ENCODE assay signal across 12 cellular contexts in genomic region chr4:150593996-150594395, GRCh38. TPM values are rescaled to one million over a fixed set of nuclear protein-coding genes. Genes with fewer than 3 reads are reported as not detected.
DNase-seq lines count a peak whose midpoint lies in the region; ATAC-seq and TF ChIP-seq lines count a peak whose summit lies in the region.
"Had no signal": no experiment of that assay in that cellular context is flagged by ENCODE, and none has a peak within 500 bp of the region (broad histone marks: within the 10 kb centered on the region; RNA-seq: fewer than 3 reads in every experiment).

No MANE protein-coding gene starts in this region.

- peak overlapping the region; percentile 43 for H3K27ac ChIP-seq in A673 (ENCODE audit: low read depth, low read length, poor library complexity, severe bottlenecking)

- peaks cover 62% of the 10 kb centered on the region for H3K4me1 ChIP-seq in A673 (ENCODE audit: insufficient read depth, low read length, poor library complexity, severe bottlenecking)

- H3K4me3 Mint-ChIP-seq in HFFc6 (no peak overlapping the region), glutamatergic neuron (ENCODE audit: unreplicated experiment) (peak overlapping the region; percentile 38)
- H3K4me3 Mint-ChIP-seq: naive B cell had no signal

- H3K27me3 ChIP-seq in A673 (replicated peaks; ENCODE audit: insufficient read depth, low read depth, low read length, poor library complexity), result no peaks in the 10 kb centered on the region

- H3K27ac Mint-ChIP-seq in HFFc6, result no peak overlapping the region
- H3K27ac Mint-ChIP-seq in glutamatergic neuron (ENCODE audit: unreplicated experiment), result no peak overlapping the region

- H3K27me3 Mint-ChIP-seq in HFFc6 (ENCODE audit: insufficient read depth), result no peaks in the 10 kb centered on the region
- peaks cover 4% of the 10 kb centered on the region for H3K27me3 Mint-ChIP-seq in glutamatergic neuron (ENCODE audit: unreplicated experiment)
- H3K27me3 Mint-ChIP-seq: naive B cell had no signal

- ATAC-seq in GM21717 (IDR thresholded peaks at IDR 0.05; ENCODE audit: unreplicated experiment), result no peak
- no peak for ATAC-seq in GM21381 (IDR thresholded peaks at IDR 0.05; ENCODE audit: unreplicated experiment)

- peak; percentile 90 for DNase-seq in A673 (ENCODE audit: low spot score)
- peak; percentile 7 for DNase-seq in HFFc6
- DNase-seq in SK-N-DZ (ENCODE audit: low spot score), result peak; percentile 2
- no peak for DNase-seq in glutamatergic neuron
- DNase-seq in activated CD4-positive, alpha-beta T cell treated with anti-CD3 and anti-CD28 coated beads, Interleukin-2, amount 50 U/mL, for 4 hours, result no peak
- no peak for DNase-seq in stimulated activated CD4-positive, alpha-beta T cell treated with anti-CD3 and anti-CD28 coated beads, Interleukin-2, amount 100 ng/mL, for 48 hours
- DNase-seq: naive B cell; NCI-H187 treated with DMSO at 0.1 percent for 48 hours; stimulated activated CD4-positive, alpha-beta T cell treated with anti-CD3 and anti-CD28 coated beads, Interleukin-1b, Interleukin-23, amount 100 ng/mL, for 48 hours had no signal

- no peaks in the 10 kb centered on the region for H3K9me3 ChIP-seq in A673 (ENCODE audit: low read depth, low read length, poor library complexity, severe bottlenecking)

- CTCF ChIA-PET in A673 (lab: Charles Lee), result no interaction called here

- H3K4me1 Mint-ChIP-seq in HFFc6 (ENCODE audit: low read depth) (0 out of 2 replicates have a peak, but pooled peaks cover 4% of the 10 kb centered on the region), glutamatergic neuron (ENCODE audit: low read depth, unreplicated experiment) (peaks cover 29% of the 10 kb centered on the region)
- H3K4me1 Mint-ChIP-seq: naive B cell had no signal

- intact Hi-C loops in A673 (cut with micrococcal nuclease; ENCODE audit: unreplicated experiment), result loop anchor here (1.0 to 10.0 kb wide), 2 partner anchors 271 to 296 kb away; no protein-coding TSS in a partner anchor

- H3K36me3 Mint-ChIP-seq in HFFc6 (ENCODE audit: low read depth), result no peaks in the 10 kb centered on the region
- H3K36me3 Mint-ChIP-seq in glutamatergic neuron (ENCODE audit: unreplicated experiment), result no peaks in the 10 kb centered on the region

- peak; percentile 59 for TF ChIP-seq CTCF in A673 (conservative IDR thresholded peaks at IDR 0.05; ENCODE audit: low read depth, low read length)
- TF ChIP-seq CTCF in HFFc6 (IDR thresholded peaks at IDR 0.05), result peak; percentile 64
- no peak for TF ChIP-seq CTCF in glutamatergic neuron (IDR thresholded peaks at IDR 0.05; ENCODE audit: partially characterized antibody, unreplicated experiment)

- POLR2A ChIA-PET in A673 (lab: Charles Lee; ENCODE audit: low non-redundant PET), result no interaction called here

- H3K9me3 Mint-ChIP-seq in HFFc6 (no peaks in the 10 kb centered on the region), glutamatergic neuron (ENCODE audit: unreplicated experiment) (peaks cover 7% of the 10 kb centered on the region)
- H3K9me3 Mint-ChIP-seq: naive B cell had no signal

- no peaks in the 10 kb centered on the region for H3K36me3 ChIP-seq in A673 (ENCODE audit: insufficient read depth, low read length, poor library complexity, severe bottlenecking)

- peak overlapping the region; percentile 3 for H3K4me3 ChIP-seq in A673 (ENCODE audit: low read depth, low read length, poor library complexity, severe bottlenecking)

- BruUV-seq in A673 (replicated peaks; lab: Mats Ljungman, UMichigan), result no TSS peak

RNA-seq across cellular contexts. Expression of gene MAB21L2, which starts 12.0 kb away (rescaled TPM):
- total RNA-seq in A673 (2021) (not detected in 2 replicates), glutamatergic neuron (ENCODE audit: unreplicated experiment) (3.4 TPM)
- total RNA-seq in HFFc6 (2021; fragmentation: NEBNext Ultra II Directional; extraction: Animal tissue kit (Norgen Biotek cat#: 25700)), result not detected
- 139 and 144 TPM in 2 replicates for polyA plus RNA-seq in SK-N-DZ (2014; cell fraction: cytosol; rRNA removed)
- polyA plus RNA-seq in SK-N-DZ (2014; cell fraction: nucleus; rRNA removed), result 62.9 and 68.9 TPM in 2 replicates
- total RNA-seq: subcutaneous adipose tissue had no signal

Comparison
In these comparisons a context has a peak if more than half of its experiments do, and no peak if none do; other contexts are left out.
1. DNase-seq: peak in A673 (single experiment), HFFc6 (single experiment) and SK-N-DZ (single experiment); none in glutamatergic neuron (single experiment), activated CD4-positive, alpha-beta T cell treated with anti-CD3 and anti-CD28 coated beads, Interleukin-2, amount 50 U/mL, for 4 hours (0 of 2) and stimulated activated CD4-positive, alpha-beta T cell treated with anti-CD3 and anti-CD28 coated beads, Interleukin-2, amount 100 ng/mL, for 48 hours (0 of 2).